40 cellular contexts compared by ENCODE assay signal in genomic region chr18:72492497-72492896, GRCh38. TPM values are rescaled to one million over a fixed set of nuclear protein-coding genes. Genes with fewer than 3 reads are reported as not detected.
"Had no signal": no experiment of that assay in that cellular context is flagged by ENCODE, and none has a peak within 500 bp of the region (broad histone marks: within the 10 kb centered on the region; RNA-seq: fewer than 3 reads in every experiment).

No MANE protein-coding gene starts in this region.

- ATAC-seq: activated CD8-positive, alpha-beta T cell treated with anti-CD3 and anti-CD28 coated beads for 36 hours; activated naive CD8-positive, alpha-beta T cell treated with anti-CD3 and anti-CD28 coated beads, Interleukin-2, amount 50 U/mL, for 24 hours; activated T-cell treated with anti-CD3 and anti-CD28 coated beads, Interleukin-2, amount 50 U/mL, for 4 hours; activated T-cell treated with anti-CD3 and anti-CD28 coated beads, Interleukin-2, amount 50 U/mL, for 72 hours; activated T-helper 17 cell treated with anti-CD3 and anti-CD28 coated beads, Interleukin-2, amount 50 U/mL, for 72 hours; body of pancreas had no signal

- H3K4me1 Mint-ChIP-seq: activated B cell treated with CpG ODN at 0.5 μM for 24 hours; activated CD4-positive, alpha-beta T cell treated with anti-CD3 and anti-CD28 coated beads, Interleukin-2, amount 10 ng/mL, durations not matched to agents 24 days and 14 days; activated naive CD4-positive, alpha-beta T cell treated with anti-CD3 and anti-CD28 coated beads, Interleukin-2, amount 50 U/mL, for 24 hours; activated naive CD8-positive, alpha-beta T cell treated with anti-CD3 and anti-CD28 coated beads, Interleukin-2, amount 10 ng/mL, durations not matched to agents 7 days and 5 days; activated naive CD8-positive, alpha-beta T cell treated with anti-CD3 and anti-CD28 coated beads, Interleukin-2, amount 50 U/mL, for 24 hours; activated T-helper 17 cell treated with anti-CD3 and anti-CD28 coated beads, Interleukin-2, amount 50 U/mL, for 72 hours had no signal

- H3K4me3 Mint-ChIP-seq: activated B cell treated with CpG ODN at 0.5 μM for 24 hours; activated CD4-positive, alpha-beta memory T cell treated with anti-CD3 and anti-CD28 coated beads for 36 hours; activated CD4-positive, alpha-beta T cell treated with anti-CD3 and anti-CD28 coated beads, Interleukin-2, amount 10 ng/mL, durations not matched to agents 24 days and 14 days; activated CD8-positive, alpha-beta T cell treated with anti-CD3 and anti-CD28 coated beads for 36 hours; activated naive CD4-positive, alpha-beta T cell treated with anti-CD3 and anti-CD28 coated beads for 36 hours; activated naive CD4-positive, alpha-beta T cell treated with anti-CD3 and anti-CD28 coated beads, Interleukin-2, amount 50 U/mL, for 24 hours; activated naive CD8-positive, alpha-beta T cell; activated naive CD8-positive, alpha-beta T cell treated with anti-CD3 and anti-CD28 coated beads, Interleukin-2, amount 10 ng/mL, durations not matched to agents 7 days and 5 days; activated naive CD8-positive, alpha-beta T cell treated with anti-CD3 and anti-CD28 coated beads, Interleukin-2, amount 50 U/mL, for 24 hours; activated T-cell treated with anti-CD3 and anti-CD28 coated beads, Interleukin-2, amount 50 U/mL, for 4 hours; activated T-cell treated with anti-CD3 and anti-CD28 coated beads, Interleukin-2, amount 50 U/mL, for 72 hours; activated T-helper 1 cell treated with anti-CD3 and anti-CD28 coated beads, Interleukin-12 subunit alpha, Interleukin-12 subunit beta, Interleukin-2, Interleukin-4 antibody, amounts not matched to agents 30 ng/mL and 10 ng/mL and 1 ng/mL, durations not matched to agents 14 hours and 24 hours and 36 hours; activated T-helper 17 cell treated with anti-CD3 and anti-CD28 coated beads, Interleukin-2, amount 50 U/mL, for 72 hours; T-helper 1 cell treated with Interleukin-12 subunit alpha and Interleukin-12 subunit beta and Interleukin-4 antibody, amounts not matched to agents 30 μg/mL and 1 μg/mL, for 36 hours; T-helper 2 cell treated with Interferon-gamma antibody and Interleukin-4, amounts not matched to agents 5 μg/mL and 100 μg/mL, for 36 hours had no signal

- H3K27ac Mint-ChIP-seq: activated B cell treated with CpG ODN at 0.5 μM for 24 hours; activated CD4-positive, alpha-beta memory T cell treated with anti-CD3 and anti-CD28 coated beads for 36 hours; activated CD4-positive, alpha-beta T cell treated with anti-CD3 and anti-CD28 coated beads, Interleukin-2, amount 10 ng/mL, durations not matched to agents 24 days and 14 days; activated CD8-positive, alpha-beta T cell treated with anti-CD3 and anti-CD28 coated beads for 36 hours; activated naive CD4-positive, alpha-beta T cell treated with anti-CD3 and anti-CD28 coated beads for 36 hours; activated naive CD4-positive, alpha-beta T cell treated with anti-CD3 and anti-CD28 coated beads, Interleukin-2, amount 50 U/mL, for 24 hours; activated naive CD8-positive, alpha-beta T cell; activated naive CD8-positive, alpha-beta T cell treated with anti-CD3 and anti-CD28 coated beads, Interleukin-2, amount 10 ng/mL, durations not matched to agents 7 days and 5 days; activated naive CD8-positive, alpha-beta T cell treated with anti-CD3 and anti-CD28 coated beads, Interleukin-2, amount 50 U/mL, for 24 hours; activated T-cell treated with anti-CD3 and anti-CD28 coated beads, Interleukin-2, amount 50 U/mL, for 72 hours; activated T-helper 1 cell treated with anti-CD3 and anti-CD28 coated beads, Interleukin-12 subunit alpha, Interleukin-12 subunit beta, Interleukin-2, Interleukin-4 antibody, amounts not matched to agents 30 ng/mL and 10 ng/mL and 1 ng/mL, durations not matched to agents 14 hours and 24 hours and 36 hours; activated T-helper 17 cell treated with anti-CD3 and anti-CD28 coated beads, Interleukin-2, amount 50 U/mL, for 72 hours; T-helper 1 cell treated with Interleukin-12 subunit alpha and Interleukin-12 subunit beta and Interleukin-4 antibody, amounts not matched to agents 30 μg/mL and 1 μg/mL, for 36 hours; T-helper 2 cell treated with Interferon-gamma antibody and Interleukin-4, amounts not matched to agents 5 μg/mL and 100 μg/mL, for 36 hours had no signal

- DNase-seq: activated B cell treated with CpG ODN at 0.5 μM for 24 hours; activated CD4-positive, alpha-beta memory T cell treated with anti-CD3 and anti-CD28 coated beads for 36 hours; activated CD4-positive, alpha-beta T cell treated with anti-CD3 and anti-CD28 coated beads for 4 hours; activated CD4-positive, alpha-beta T cell treated with anti-CD3 and anti-CD28 coated beads, Interleukin-2, amount 10 ng/mL, durations not matched to agents 24 days and 14 days; activated CD4-positive, alpha-beta T cell treated with anti-CD3 and anti-CD28 coated beads, Interleukin-2, amount 50 U/mL, for 1 hour; activated CD4-positive, alpha-beta T cell treated with anti-CD3 and anti-CD28 coated beads, Interleukin-2, amount 50 U/mL, for 4 hours; activated CD4-positive, CD25-positive, alpha-beta regulatory T cell treated with anti-CD3 and anti-CD28 coated beads, Interleukin-2, amount 50 U/mL, for 72 hours; activated CD8-positive, alpha-beta memory T cell treated with anti-CD3 and anti-CD28 coated beads, Interleukin-2, amount 50 U/mL, for 4 hours; activated CD8-positive, alpha-beta T cell treated with anti-CD3 and anti-CD28 coated beads for 36 hours; activated effector memory CD4-positive, alpha-beta T cell treated with anti-CD3 and anti-CD28 coated beads, Interleukin-2, amount 50 U/mL, for 16 hours; activated gamma-delta T cell treated with Interleukin-2 at 50 U/mL for 16 hours; activated naive CD4-positive, alpha-beta T cell; activated naive CD4-positive, alpha-beta T cell treated with anti-CD3 and anti-CD28 coated beads for 36 hours; activated naive CD8-positive, alpha-beta T cell treated with anti-CD3 and anti-CD28 coated beads, Interleukin-2, amount 10 ng/mL, durations not matched to agents 7 days and 5 days; activated naive CD8-positive, alpha-beta T cell treated with anti-CD3 and anti-CD28 coated beads, Interleukin-2, amount 50 U/mL, for 24 hours; activated T-cell treated with anti-CD3 and anti-CD28 coated beads for 4 hours; activated T-cell treated with anti-CD3 and anti-CD28 coated beads, Interleukin-2, amount 50 U/mL, for 1 hour; activated T-cell treated with anti-CD3 and anti-CD28 coated beads, Interleukin-2, amount 50 U/mL, for 4 hours; activated T-cell treated with anti-CD3 and anti-CD28 coated beads, Interleukin-2, amount 50 U/mL, for 72 hours; adrenal gland; amniotic stem cell; aorta; body of pancreas; brain microvascular endothelial cell; central memory CD4-positive, alpha-beta T cell; T-helper 1 cell; T-helper 2 cell; T-helper 9 cell had no signal

- H3K36me3 Mint-ChIP-seq: activated CD4-positive, alpha-beta memory T cell treated with anti-CD3 and anti-CD28 coated beads for 36 hours; activated naive CD4-positive, alpha-beta T cell treated with anti-CD3 and anti-CD28 coated beads, Interleukin-2, amount 50 U/mL, for 24 hours; activated naive CD8-positive, alpha-beta T cell; activated naive CD8-positive, alpha-beta T cell treated with anti-CD3 and anti-CD28 coated beads, Interleukin-2, amount 10 ng/mL, durations not matched to agents 7 days and 5 days had no signal

- H3K9me3 ChIP-seq: adrenal gland, body of pancreas, breast epithelium had no signal

- H3K27me3 Mint-ChIP-seq: activated B cell treated with CpG ODN at 0.5 μM for 24 hours; activated CD4-positive, alpha-beta memory T cell treated with anti-CD3 and anti-CD28 coated beads for 36 hours; activated CD4-positive, alpha-beta T cell treated with anti-CD3 and anti-CD28 coated beads, Interleukin-2, amount 10 ng/mL, durations not matched to agents 24 days and 14 days; activated CD8-positive, alpha-beta T cell treated with anti-CD3 and anti-CD28 coated beads for 36 hours; activated naive CD4-positive, alpha-beta T cell treated with anti-CD3 and anti-CD28 coated beads, Interleukin-2, amount 50 U/mL, for 24 hours; activated naive CD8-positive, alpha-beta T cell; activated naive CD8-positive, alpha-beta T cell treated with anti-CD3 and anti-CD28 coated beads, Interleukin-2, amount 10 ng/mL, durations not matched to agents 7 days and 5 days; activated naive CD8-positive, alpha-beta T cell treated with anti-CD3 and anti-CD28 coated beads, Interleukin-2, amount 50 U/mL, for 24 hours; activated T-helper 17 cell treated with anti-CD3 and anti-CD28 coated beads, Interleukin-2, amount 50 U/mL, for 72 hours had no signal

- FAIRE-seq: astrocyte, TTC549 had no signal

- H3K27ac ChIP-seq: adrenal gland, body of pancreas, brain microvascular endothelial cell, breast epithelium, VCaP had no signal

- H3K27me3 ChIP-seq: adrenal gland, body of pancreas, brain microvascular endothelial cell, breast epithelium had no signal

- H3K4me1 ChIP-seq: adrenal gland, body of pancreas, breast epithelium had no signal

- H3K36me3 ChIP-seq: adrenal gland, brain microvascular endothelial cell, breast epithelium had no signal

- H3K9me3 Mint-ChIP-seq: activated B cell treated with CpG ODN at 0.5 μM for 24 hours; activated CD4-positive, alpha-beta T cell treated with anti-CD3 and anti-CD28 coated beads, Interleukin-2, amount 10 ng/mL, durations not matched to agents 24 days and 14 days; activated CD8-positive, alpha-beta T cell treated with anti-CD3 and anti-CD28 coated beads for 36 hours; activated naive CD4-positive, alpha-beta T cell treated with anti-CD3 and anti-CD28 coated beads for 36 hours; activated naive CD4-positive, alpha-beta T cell treated with anti-CD3 and anti-CD28 coated beads, Interleukin-2, amount 50 U/mL, for 24 hours; activated naive CD8-positive, alpha-beta T cell treated with anti-CD3 and anti-CD28 coated beads, Interleukin-2, amount 10 ng/mL, durations not matched to agents 7 days and 5 days; activated naive CD8-positive, alpha-beta T cell treated with anti-CD3 and anti-CD28 coated beads, Interleukin-2, amount 50 U/mL, for 24 hours; activated T-cell treated with anti-CD3 and anti-CD28 coated beads, Interleukin-2, amount 50 U/mL, for 4 hours; activated T-cell treated with anti-CD3 and anti-CD28 coated beads, Interleukin-2, amount 50 U/mL, for 72 hours; activated T-helper 1 cell treated with anti-CD3 and anti-CD28 coated beads, Interleukin-12 subunit alpha, Interleukin-12 subunit beta, Interleukin-2, Interleukin-4 antibody, amounts not matched to agents 30 ng/mL and 10 ng/mL and 1 ng/mL, durations not matched to agents 14 hours and 24 hours and 36 hours; activated T-helper 17 cell treated with anti-CD3 and anti-CD28 coated beads, Interleukin-2, amount 50 U/mL, for 72 hours; T-helper 1 cell treated with Interleukin-12 subunit alpha and Interleukin-12 subunit beta and Interleukin-4 antibody, amounts not matched to agents 30 μg/mL and 1 μg/mL, for 36 hours; T-helper 2 cell treated with Interferon-gamma antibody and Interleukin-4, amounts not matched to agents 5 μg/mL and 100 μg/mL, for 36 hours had no signal

- H3K4me3 ChIP-seq: adrenal gland, body of pancreas, breast epithelium had no signal

RNA-seq across cellular contexts. Expression of gene CBLN2, which starts 51.6 kb away (rescaled TPM):
- total RNA-seq: activated CD4-positive, alpha-beta memory T cell treated with anti-CD3 and anti-CD28 coated beads for 36 hours; activated CD4-positive, alpha-beta T cell treated with anti-CD3 and anti-CD28 coated beads, Interleukin-2, amount 10 ng/mL, durations not matched to agents 24 days and 14 days; activated CD8-positive, alpha-beta memory T cell treated with anti-CD3 and anti-CD28 coated beads for 36 hours; activated CD8-positive, alpha-beta T cell treated with anti-CD3 and anti-CD28 coated beads for 36 hours; activated naive CD4-positive, alpha-beta T cell treated with anti-CD3 and anti-CD28 coated beads for 36 hours; activated naive CD8-positive, alpha-beta T cell treated with anti-CD3 and anti-CD28 coated beads, Interleukin-2, amount 10 ng/mL, durations not matched to agents 7 days and 5 days; activated T-cell treated with anti-CD3 and anti-CD28 coated beads, Interleukin-2, amount 50 U/mL, for 4 hours; activated T-cell treated with anti-CD3 and anti-CD28 coated beads, Interleukin-2, amount 50 U/mL, for 72 hours; activated T-helper 1 cell treated with anti-CD3 and anti-CD28 coated beads, Interleukin-12 subunit alpha, Interleukin-12 subunit beta, Interleukin-2, Interleukin-4 antibody, amounts not matched to agents 30 ng/mL and 10 ng/mL and 1 ng/mL, durations not matched to agents 14 hours and 24 hours and 36 hours; activated T-helper 17 cell treated with anti-CD3 and anti-CD28 coated beads, Interleukin-2, amount 50 U/mL, for 72 hours; astrocyte; body of pancreas; cardiac septum had no signal
- polyA plus RNA-seq: aorta had no signal
